ENCODE assay signal across 1 cellular context in the genomic region with DNA sequence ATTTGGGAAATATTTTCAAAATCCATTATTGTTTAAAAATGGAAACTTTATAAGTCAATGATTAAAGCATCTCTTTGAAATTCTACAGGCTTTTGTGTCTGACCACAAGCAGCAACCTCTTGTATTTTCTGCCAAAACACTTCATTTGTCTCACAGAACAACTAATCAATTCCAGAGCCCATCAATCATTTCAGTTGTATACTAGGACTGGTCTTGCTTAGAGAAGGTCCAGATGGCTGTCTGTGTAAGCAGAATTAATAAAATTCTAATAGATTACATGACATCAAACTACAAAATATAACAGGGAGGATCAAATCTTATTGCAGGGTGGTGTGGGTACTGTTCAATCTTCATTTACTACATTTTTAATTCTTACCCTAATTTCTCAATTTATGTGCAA.
TF ChIP-seq lines count a peak whose summit lies in the region.

No MANE protein-coding gene starts in this region.

TF ChIP-seq in K562, 482 proteins besides CTCF, POLR2A, EP300 and RAD21 (continued from another document):
- TF ChIP-seq PYGO2 (tag; IDR thresholded peaks at IDR 0.05) (no peak), BMI1 (IDR thresholded peaks at IDR 0.05; ENCODE audit: low read length) (no peak), LCOR (CRISPR knock-in tag; IDR thresholded peaks at IDR 0.05) (no peak), ESRRB (CRISPR knock-in tag; IDR thresholded peaks at IDR 0.05; ENCODE audit: borderline replicate concordance) (no peak), ELF1 (tag; IDR thresholded peaks at IDR 0.05) (no peak), ERF (CRISPR knock-in tag; IDR thresholded peaks at IDR 0.05) (no peak)
- TF ChIP-seq, protein P1, sequence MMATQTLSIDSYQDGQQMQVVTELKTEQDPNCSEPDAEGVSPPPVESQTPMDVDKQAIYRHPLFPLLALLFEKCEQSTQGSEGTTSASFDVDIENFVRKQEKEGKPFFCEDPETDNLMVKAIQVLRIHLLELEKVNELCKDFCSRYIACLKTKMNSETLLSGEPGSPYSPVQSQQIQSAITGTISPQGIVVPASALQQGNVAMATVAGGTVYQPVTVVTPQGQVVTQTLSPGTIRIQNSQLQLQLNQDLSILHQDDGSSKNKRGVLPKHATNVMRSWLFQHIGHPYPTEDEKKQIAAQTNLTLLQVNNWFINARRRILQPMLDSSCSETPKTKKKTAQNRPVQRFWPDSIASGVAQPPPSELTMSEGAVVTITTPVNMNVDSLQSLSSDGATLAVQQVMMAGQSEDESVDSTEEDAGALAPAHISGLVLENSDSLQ (IDR thresholded peaks at IDR 0.05) = 0 out of 2 replicates have a peak, but pooled peaks have one; percentile 33
- TF ChIP-seq, protein P2, sequence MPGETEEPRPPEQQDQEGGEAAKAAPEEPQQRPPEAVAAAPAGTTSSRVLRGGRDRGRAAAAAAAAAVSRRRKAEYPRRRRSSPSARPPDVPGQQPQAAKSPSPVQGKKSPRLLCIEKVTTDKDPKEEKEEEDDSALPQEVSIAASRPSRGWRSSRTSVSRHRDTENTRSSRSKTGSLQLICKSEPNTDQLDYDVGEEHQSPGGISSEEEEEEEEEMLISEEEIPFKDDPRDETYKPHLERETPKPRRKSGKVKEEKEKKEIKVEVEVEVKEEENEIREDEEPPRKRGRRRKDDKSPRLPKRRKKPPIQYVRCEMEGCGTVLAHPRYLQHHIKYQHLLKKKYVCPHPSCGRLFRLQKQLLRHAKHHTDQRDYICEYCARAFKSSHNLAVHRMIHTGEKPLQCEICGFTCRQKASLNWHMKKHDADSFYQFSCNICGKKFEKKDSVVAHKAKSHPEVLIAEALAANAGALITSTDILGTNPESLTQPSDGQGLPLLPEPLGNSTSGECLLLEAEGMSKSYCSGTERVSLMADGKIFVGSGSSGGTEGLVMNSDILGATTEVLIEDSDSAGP (CRISPR knock-in tag; IDR thresholded peaks at IDR 0.05) = no peak
- TF ChIP-seq, protein P3, sequence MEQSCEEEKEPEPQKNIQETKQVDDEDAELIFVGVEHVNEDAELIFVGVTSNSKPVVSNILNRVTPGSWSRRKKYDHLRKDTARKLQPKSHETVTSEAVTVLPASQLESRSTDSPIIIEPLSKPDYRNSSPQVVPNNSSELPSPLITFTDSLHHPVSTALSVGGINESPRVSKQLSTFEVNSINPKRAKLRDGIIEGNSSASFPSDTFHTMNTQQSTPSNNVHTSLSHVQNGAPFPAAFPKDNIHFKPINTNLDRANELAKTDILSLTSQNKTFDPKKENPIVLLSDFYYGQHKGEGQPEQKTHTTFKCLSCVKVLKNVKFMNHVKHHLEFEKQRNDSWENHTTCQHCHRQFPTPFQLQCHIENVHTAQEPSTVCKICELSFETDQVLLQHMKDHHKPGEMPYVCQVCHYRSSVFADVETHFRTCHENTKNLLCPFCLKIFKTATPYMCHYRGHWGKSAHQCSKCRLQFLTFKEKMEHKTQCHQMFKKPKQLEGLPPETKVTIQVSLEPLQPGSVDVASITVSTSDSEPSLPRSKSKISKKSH (CRISPR knock-in tag; IDR thresholded peaks at IDR 0.05) = no peak
TF ChIP-seq in K562: peak in this region for 3.
